20 cellular contexts compared by ENCODE assay signal in the genomic region with DNA sequence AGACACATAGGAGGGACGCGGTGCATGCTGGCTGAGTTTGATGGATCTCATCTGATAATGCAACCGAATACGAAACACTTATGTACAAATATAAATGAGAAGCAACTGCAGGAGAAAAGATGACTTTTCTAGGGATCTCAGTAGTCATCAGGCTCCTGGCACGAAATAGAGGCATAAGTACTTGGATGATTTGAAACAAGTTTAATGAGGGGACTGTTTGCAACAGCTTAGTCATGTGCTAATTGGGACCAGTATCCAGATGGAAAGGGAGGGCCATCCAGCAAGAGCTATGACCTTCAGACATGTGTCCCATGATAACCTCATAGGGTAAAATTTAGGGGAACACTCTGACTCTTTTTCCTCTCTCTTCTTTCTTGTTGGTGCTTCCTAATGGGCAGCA.
"Had no signal": no experiment of that assay in that cellular context is flagged by ENCODE, and none has a peak within 500 bp of the region (broad histone marks: within the 10 kb centered on the region; RNA-seq: fewer than 3 reads in every experiment).

No MANE protein-coding gene starts in this region.

- FAIRE-seq: frontal cortex, islet of Langerhans, urothelium cell line had no signal

- H3K36me3 ChIP-seq: breast epithelium, esophagus muscularis mucosa, neutrophil, right lobe of liver, transverse colon had no signal

- H3K4me3 ChIP-seq: breast epithelium, esophagus muscularis mucosa, right lobe of liver, testis, transverse colon had no signal

- H3K27ac ChIP-seq: breast epithelium, esophagus muscularis mucosa, neutrophil, right lobe of liver, testis, transverse colon had no signal

- DNase-seq: activated B cell treated with CpG ODN at 0.5 μM for 24 hours; activated CD8-positive, alpha-beta memory T cell treated with anti-CD3 and anti-CD28 coated beads, Interleukin-2, amount 10 ng/mL, durations not matched to agents 7 days and 5 days; activated CD8-positive, alpha-beta T cell treated with anti-CD3 and anti-CD28 coated beads, Interleukin-2, amount 10 ng/mL, durations not matched to agents 7 days and 5 days; activated T-cell treated with anti-CD3 and anti-CD28 coated beads, Interleukin-2, amount 50 U/mL, for 48 hours; central memory CD4-positive, alpha-beta T cell; left cardiac atrium; left ventricle myocardium superior; nephron progenitor cell; right lobe of liver; stimulated activated CD4-positive, alpha-beta T cell treated with anti-CD3 and anti-CD28 coated beads, Interleukin-2, amount 100 ng/mL, for 48 hours; stimulated activated naive CD8-positive, alpha-beta T cell treated with anti-CD3 and anti-CD28 coated beads, Interleukin-15, Interleukin-2, amounts not matched to agents 100 U/mL and 50 U/mL, for 24 hours; T-helper 2 cell; testis; transverse colon had no signal

- H3K4me1 ChIP-seq: breast epithelium, testis, transverse colon had no signal

- H3K27me3 ChIP-seq: breast epithelium, right lobe of liver, testis had no signal

- H3K9me3 ChIP-seq: breast epithelium, esophagus muscularis mucosa, neutrophil, right lobe of liver, testis, transverse colon had no signal
